Comparison of ENCODE assay signal across 2 cellular contexts in the genomic region with DNA sequence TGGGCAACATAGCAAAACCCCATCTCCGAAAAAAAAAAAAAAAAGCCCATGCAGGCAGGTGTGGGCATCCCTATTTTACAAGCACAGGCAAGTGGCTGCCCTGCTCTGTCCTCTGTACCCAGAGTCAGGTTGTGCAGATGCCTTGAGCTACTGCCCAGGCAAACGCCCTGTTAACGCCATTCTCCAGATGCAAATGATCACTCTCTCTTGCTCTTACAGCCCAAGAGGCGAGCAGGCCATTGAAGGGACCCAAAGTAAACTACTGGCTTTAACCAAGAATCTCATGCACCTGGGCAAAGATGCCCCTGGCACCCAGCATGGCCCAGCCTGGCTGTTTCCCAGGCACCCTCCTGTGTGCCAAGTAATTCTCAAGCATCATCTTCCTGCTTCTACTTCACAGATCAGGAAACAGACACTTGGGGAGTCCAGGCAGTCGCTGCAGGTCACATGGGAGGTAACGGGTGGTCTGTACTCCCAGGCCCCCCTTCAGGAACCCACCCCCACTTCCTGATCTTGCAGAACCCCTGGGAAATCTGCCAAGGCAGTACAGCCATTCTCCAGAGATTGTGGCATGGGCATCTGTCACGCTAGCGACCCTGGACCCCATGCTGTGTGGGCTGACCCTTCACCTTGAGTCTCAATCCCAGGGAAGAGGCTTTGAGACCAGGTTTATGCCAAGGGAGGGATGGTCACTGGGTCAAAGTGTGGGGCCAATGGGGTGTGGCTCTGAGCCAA.
TF ChIP-seq lines count a peak whose summit lies in the region.

No MANE protein-coding gene starts in this region.

TF ChIP-seq in SK-N-SH, 30 proteins besides CTCF, POLR2A, EP300 and RAD21 (continued from another document):
- TF ChIP-seq, protein P1, sequence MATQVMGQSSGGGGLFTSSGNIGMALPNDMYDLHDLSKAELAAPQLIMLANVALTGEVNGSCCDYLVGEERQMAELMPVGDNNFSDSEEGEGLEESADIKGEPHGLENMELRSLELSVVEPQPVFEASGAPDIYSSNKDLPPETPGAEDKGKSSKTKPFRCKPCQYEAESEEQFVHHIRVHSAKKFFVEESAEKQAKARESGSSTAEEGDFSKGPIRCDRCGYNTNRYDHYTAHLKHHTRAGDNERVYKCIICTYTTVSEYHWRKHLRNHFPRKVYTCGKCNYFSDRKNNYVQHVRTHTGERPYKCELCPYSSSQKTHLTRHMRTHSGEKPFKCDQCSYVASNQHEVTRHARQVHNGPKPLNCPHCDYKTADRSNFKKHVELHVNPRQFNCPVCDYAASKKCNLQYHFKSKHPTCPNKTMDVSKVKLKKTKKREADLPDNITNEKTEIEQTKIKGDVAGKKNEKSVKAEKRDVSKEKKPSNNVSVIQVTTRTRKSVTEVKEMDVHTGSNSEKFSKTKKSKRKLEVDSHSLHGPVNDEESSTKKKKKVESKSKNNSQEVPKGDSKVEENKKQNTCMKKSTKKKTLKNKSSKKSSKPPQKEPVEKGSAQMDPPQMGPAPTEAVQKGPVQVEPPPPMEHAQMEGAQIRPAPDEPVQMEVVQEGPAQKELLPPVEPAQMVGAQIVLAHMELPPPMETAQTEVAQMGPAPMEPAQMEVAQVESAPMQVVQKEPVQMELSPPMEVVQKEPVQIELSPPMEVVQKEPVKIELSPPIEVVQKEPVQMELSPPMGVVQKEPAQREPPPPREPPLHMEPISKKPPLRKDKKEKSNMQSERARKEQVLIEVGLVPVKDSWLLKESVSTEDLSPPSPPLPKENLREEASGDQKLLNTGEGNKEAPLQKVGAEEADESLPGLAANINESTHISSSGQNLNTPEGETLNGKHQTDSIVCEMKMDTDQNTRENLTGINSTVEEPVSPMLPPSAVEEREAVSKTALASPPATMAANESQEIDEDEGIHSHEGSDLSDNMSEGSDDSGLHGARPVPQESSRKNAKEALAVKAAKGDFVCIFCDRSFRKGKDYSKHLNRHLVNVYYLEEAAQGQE (IDR thresholded peaks at IDR 0.05; ENCODE audit: low read depth, low read length): no peak
- no peak for TF ChIP-seq TAF1 (IDR thresholded peaks at IDR 0.05; ENCODE audit: borderline replicate concordance, low read depth, low read length)
- TF ChIP-seq, protein P2, sequence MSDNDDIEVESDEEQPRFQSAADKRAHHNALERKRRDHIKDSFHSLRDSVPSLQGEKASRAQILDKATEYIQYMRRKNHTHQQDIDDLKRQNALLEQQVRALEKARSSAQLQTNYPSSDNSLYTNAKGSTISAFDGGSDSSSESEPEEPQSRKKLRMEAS (IDR thresholded peaks at IDR 0.05; ENCODE audit: low read depth): no peak
- TF ChIP-seq POLR2AphosphoS5 (IDR thresholded peaks at IDR 0.05; ENCODE audit: low read depth, low read length): no peak
- no peak for TF ChIP-seq FOXJ3 (CRISPR knock-in tag; IDR thresholded peaks at IDR 0.05)

TF ChIP-seq in SK-N-SH treated with all-trans-retinoic acid at 6 μM for 48 hours, 23 proteins besides CTCF, POLR2A, EP300 and RAD21 (continued from another document):
- TF ChIP-seq, protein P3, sequence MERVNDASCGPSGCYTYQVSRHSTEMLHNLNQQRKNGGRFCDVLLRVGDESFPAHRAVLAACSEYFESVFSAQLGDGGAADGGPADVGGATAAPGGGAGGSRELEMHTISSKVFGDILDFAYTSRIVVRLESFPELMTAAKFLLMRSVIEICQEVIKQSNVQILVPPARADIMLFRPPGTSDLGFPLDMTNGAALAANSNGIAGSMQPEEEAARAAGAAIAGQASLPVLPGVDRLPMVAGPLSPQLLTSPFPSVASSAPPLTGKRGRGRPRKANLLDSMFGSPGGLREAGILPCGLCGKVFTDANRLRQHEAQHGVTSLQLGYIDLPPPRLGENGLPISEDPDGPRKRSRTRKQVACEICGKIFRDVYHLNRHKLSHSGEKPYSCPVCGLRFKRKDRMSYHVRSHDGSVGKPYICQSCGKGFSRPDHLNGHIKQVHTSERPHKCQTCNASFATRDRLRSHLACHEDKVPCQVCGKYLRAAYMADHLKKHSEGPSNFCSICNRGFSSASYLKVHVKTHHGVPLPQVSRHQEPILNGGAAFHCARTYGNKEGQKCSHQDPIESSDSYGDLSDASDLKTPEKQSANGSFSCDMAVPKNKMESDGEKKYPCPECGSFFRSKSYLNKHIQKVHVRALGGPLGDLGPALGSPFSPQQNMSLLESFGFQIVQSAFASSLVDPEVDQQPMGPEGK (CRISPR knock-in tag; IDR thresholded peaks at IDR 0.05; ENCODE audit: borderline replicate concordance): no peak
- TF ChIP-seq TCF4 (CRISPR knock-in tag; IDR thresholded peaks at IDR 0.05; ENCODE audit: borderline replicate concordance): no peak
